In genomic region chr2:239379641-239380170, GRCh38 we compare ENCODE assay signal across 13 cellular contexts. TPM values are rescaled to one million over a fixed set of nuclear protein-coding genes. Genes with fewer than 3 reads are reported as not detected.
DNase-seq lines count a peak whose midpoint lies in the region; ATAC-seq and TF ChIP-seq lines count a peak whose summit lies in the region.
"Had no signal": no experiment of that assay in that cellular context is flagged by ENCODE, and none has a peak within 500 bp of the region (broad histone marks: within the 10 kb centered on the region; RNA-seq: fewer than 3 reads in every experiment).

No MANE protein-coding gene starts in this region.

- no peak overlapping the region for H3K4me3 ChIP-seq in ascending aorta
- no peak overlapping the region for H3K4me3 ChIP-seq in right atrium auricular region
- H3K4me3 ChIP-seq: vagina had no signal

- no peaks in the 10 kb centered on the region for H3K9me3 Mint-ChIP-seq in activated T-cell treated with anti-CD3 and anti-CD28 coated beads, Interleukin-2, amount 50 U/mL, for 72 hours
- H3K9me3 Mint-ChIP-seq in T-cell = no peaks in the 10 kb centered on the region
- H3K9me3 Mint-ChIP-seq in stimulated activated memory B cell treated with anti-CD40 and anti-IgM and Interleukin-4, amounts not matched to agents 10 μg/mL and 1 μg/mL and 100 μg/mL, for 72 hours = no peaks in the 10 kb centered on the region

- peaks cover 0 to 2% of the 10 kb centered on the region in 2 donors for H3K4me1 ChIP-seq in ascending aorta
- peaks cover 0 to 16% of the 10 kb centered on the region in 2 donors for H3K4me1 ChIP-seq in right atrium auricular region

- no peak for ATAC-seq in activated T-cell treated with anti-CD3 and anti-CD28 coated beads, Interleukin-2, amount 50 U/mL, for 72 hours (replicated peaks in 1 of 2)
- ATAC-seq in T-cell (replicated peaks in 1 of 4) = no peak
- no peak for ATAC-seq in stimulated activated memory B cell treated with anti-CD40 and anti-IgM and Interleukin-4, amounts not matched to agents 10 μg/mL and 1 μg/mL and 100 μg/mL, for 72 hours

- H3K27me3 Mint-ChIP-seq in activated T-cell treated with anti-CD3 and anti-CD28 coated beads, Interleukin-2, amount 50 U/mL, for 72 hours (ENCODE audit: low read depth) = no peaks in the 10 kb centered on the region
- H3K27me3 Mint-ChIP-seq in T-cell = no peaks in the 10 kb centered on the region
- H3K27me3 Mint-ChIP-seq in stimulated activated memory B cell treated with anti-CD40 and anti-IgM and Interleukin-4, amounts not matched to agents 10 μg/mL and 1 μg/mL and 100 μg/mL, for 72 hours = no peaks in the 10 kb centered on the region

- H3K27me3 ChIP-seq in ascending aorta (no peaks in the 10 kb centered on the region), right atrium auricular region (no peaks in the 10 kb centered on the region)
- H3K27me3 ChIP-seq: vagina had no signal

- H3K27ac Mint-ChIP-seq in activated T-cell treated with anti-CD3 and anti-CD28 coated beads, Interleukin-2, amount 50 U/mL, for 72 hours = no peak overlapping the region
- peak overlapping the region in 1 of 2 donors; percentile 63 for H3K27ac Mint-ChIP-seq in T-cell
- peak overlapping the region; percentile 57 for H3K27ac Mint-ChIP-seq in stimulated activated memory B cell treated with anti-CD40 and anti-IgM and Interleukin-4, amounts not matched to agents 10 μg/mL and 1 μg/mL and 100 μg/mL, for 72 hours

- DNase-seq in activated T-cell treated with anti-CD3 and anti-CD28 coated beads, Interleukin-2, amount 50 U/mL, for 72 hours = no peak
- no peak for DNase-seq in activated T-cell treated with anti-CD3 and anti-CD28 coated beads for 4 hours
- DNase-seq in T-cell = peak in 2 of 34 experiments; percentile 2 to 11
- DNase-seq in iPS-NIHi7 (ENCODE audit: extremely low spot score) = peak; percentile 55
- no peak for DNase-seq in hypothalamus (lab: John Stamatoyannopoulos, UW)
- DNase-seq in ascending aorta (ENCODE audit: low spot score in 2 of 2) = no peak
- DNase-seq in right atrium auricular region (ENCODE audit: low spot score) = no peak
- DNase-seq: activated gamma-delta T cell treated with Interleukin-2 at 50 U/mL for 16 hours; EL; NCI-H2107; stimulated activated CD4-positive, alpha-beta T cell treated with anti-CD3 and anti-CD28 coated beads, Interleukin-1b, Interleukin-23, amount 100 ng/mL, for 48 hours had no signal

- peaks cover 0 to 14% of the 10 kb centered on the region in 2 donors for H3K36me3 ChIP-seq in ascending aorta
- H3K36me3 ChIP-seq in right atrium auricular region = no peaks in the 10 kb centered on the region
- H3K36me3 ChIP-seq: vagina had no signal

- H3K9me3 ChIP-seq in ascending aorta = no peaks in the 10 kb centered on the region
- H3K9me3 ChIP-seq in right atrium auricular region = no peaks in the 10 kb centered on the region
- H3K9me3 ChIP-seq: vagina had no signal

- POLR2A ChIA-PET in T-cell (lab: Charles Lee) = interaction anchor here (0.5 to 2.7 kb wide), 5 partner anchors 9 to 21 kb away, joined by 3 to 19 read pairs (median 4); partner anchors contain the start of gene HDAC4 (in 1 of the 2)

- no peak for TF ChIP-seq CTCF in ascending aorta (IDR thresholded peaks at IDR 0.05)
- TF ChIP-seq CTCF in right atrium auricular region (IDR thresholded peaks at IDR 0.05) = no peak

- H3K27ac ChIP-seq in ascending aorta (no peak overlapping the region), right atrium auricular region (no peak overlapping the region)
- H3K27ac ChIP-seq: vagina had no signal

- peak overlapping the region; percentile 44 to 45 for H3K4me3 Mint-ChIP-seq in activated T-cell treated with anti-CD3 and anti-CD28 coated beads, Interleukin-2, amount 50 U/mL, for 72 hours
- H3K4me3 Mint-ChIP-seq in T-cell = peak overlapping the region in 2 of 3 donors; percentile 31 to 39
- no peak overlapping the region for H3K4me3 Mint-ChIP-seq in stimulated activated memory B cell treated with anti-CD40 and anti-IgM and Interleukin-4, amounts not matched to agents 10 μg/mL and 1 μg/mL and 100 μg/mL, for 72 hours

- H3K4me1 Mint-ChIP-seq in activated T-cell treated with anti-CD3 and anti-CD28 coated beads, Interleukin-2, amount 50 U/mL, for 72 hours (ENCODE audit: low read depth) = peaks cover 57% of the 10 kb centered on the region
- H3K4me1 Mint-ChIP-seq in T-cell = peaks cover 25 to 36% (median 29%) of the 10 kb centered on the region in 3 donors
- peaks cover 50% of the 10 kb centered on the region for H3K4me1 Mint-ChIP-seq in stimulated activated memory B cell treated with anti-CD40 and anti-IgM and Interleukin-4, amounts not matched to agents 10 μg/mL and 1 μg/mL and 100 μg/mL, for 72 hours

- H3K36me3 Mint-ChIP-seq in activated T-cell treated with anti-CD3 and anti-CD28 coated beads, Interleukin-2, amount 50 U/mL, for 72 hours (ENCODE audit: insufficient read depth in 2 of 2) = peaks cover 1 to 2% of the 10 kb centered on the region in 2 donors
- H3K36me3 Mint-ChIP-seq in T-cell = no peaks in the 10 kb centered on the region
- H3K36me3 Mint-ChIP-seq in stimulated activated memory B cell treated with anti-CD40 and anti-IgM and Interleukin-4, amounts not matched to agents 10 μg/mL and 1 μg/mL and 100 μg/mL, for 72 hours = peaks cover 9% of the 10 kb centered on the region

- CTCF ChIA-PET in T-cell (lab: Charles Lee) = interaction anchor here in 1 of 2 donors (1.6 to 2.0 kb wide), 4 partner anchors 10 to 112 kb away, joined by 4 to 16 read pairs (median 10); partner anchors contain the start of gene HDAC4

- intact Hi-C loops in ascending aorta (cut with DNase I) = no loop called here

RNA-seq across cellular contexts. Expression of gene HDAC4, which starts 21.1 kb away (rescaled TPM):
- total RNA-seq in activated T-cell treated with anti-CD3 and anti-CD28 coated beads, Interleukin-2, amount 50 U/mL, for 72 hours = 10 to 100 TPM; 49.8 to 71.7 TPM
- total RNA-seq in T-cell (10 to 100 TPM; 44.8 to 80.2 (median 60.9) TPM), ascending aorta (65.7 TPM), right atrium auricular region (10 to 100 TPM in 1 of 2 donors, 1 to 10 TPM in 1; 8.1 to 20.1 TPM)
